Comparison of ENCODE assay signal across 18 cellular contexts in genomic region chr5:31598640-31599611, GRCh38. TPM values are rescaled to one million over a fixed set of nuclear protein-coding genes. Genes with fewer than 3 reads are reported as not detected.
"Had no signal": no experiment of that assay in that cellular context is flagged by ENCODE, and none has a peak within 500 bp of the region (broad histone marks: within the 10 kb centered on the region; RNA-seq: fewer than 3 reads in every experiment).

No MANE protein-coding gene starts in this region.

- DNase-seq: activated CD4-positive, alpha-beta T cell treated with anti-CD3 and anti-CD28 coated beads for 4 hours; activated CD8-positive, alpha-beta memory T cell treated with anti-CD3 and anti-CD28 coated beads, Interleukin-2, amount 50 U/mL, for 48 hours; activated CD8-positive, alpha-beta T cell treated with anti-CD3 and anti-CD28 coated beads for 36 hours; activated naive CD8-positive, alpha-beta T cell treated with anti-CD3 and anti-CD28 coated beads for 36 hours; body of pancreas; esophagus squamous epithelium; hippocampal formation; kidney; left ventricle myocardium inferior; mesenchymal stem cell; naive thymus-derived CD8-positive, alpha-beta T cell; sigmoid colon; spleen had no signal

- H3K27ac ChIP-seq: body of pancreas, esophagus squamous epithelium, left ventricle myocardium inferior, neutrophil, parathyroid adenoma, sigmoid colon, spleen, thoracic aorta had no signal

- FAIRE-seq: colon, kidney, urothelium cell line had no signal

- H3K4me3 Mint-ChIP-seq: activated CD8-positive, alpha-beta T cell treated with anti-CD3 and anti-CD28 coated beads for 36 hours; activated naive CD8-positive, alpha-beta T cell treated with anti-CD3 and anti-CD28 coated beads for 36 hours; naive thymus-derived CD8-positive, alpha-beta T cell had no signal

- H3K4me3 ChIP-seq: body of pancreas, esophagus squamous epithelium, left ventricle myocardium inferior, sigmoid colon, spleen, thoracic aorta had no signal

- H3K27me3 ChIP-seq: body of pancreas, neutrophil had no signal

- H3K79me2 ChIP-seq: parathyroid adenoma had no signal

- H3K36me3 Mint-ChIP-seq: activated naive CD8-positive, alpha-beta T cell treated with anti-CD3 and anti-CD28 coated beads for 36 hours; naive thymus-derived CD8-positive, alpha-beta T cell had no signal

- H3K27ac Mint-ChIP-seq: activated CD8-positive, alpha-beta T cell treated with anti-CD3 and anti-CD28 coated beads for 36 hours; activated naive CD8-positive, alpha-beta T cell treated with anti-CD3 and anti-CD28 coated beads for 36 hours; naive thymus-derived CD8-positive, alpha-beta T cell had no signal

- H3K9ac ChIP-seq: parathyroid adenoma had no signal

- ATAC-seq: activated CD8-positive, alpha-beta T cell treated with anti-CD3 and anti-CD28 coated beads for 36 hours; body of pancreas; naive thymus-derived CD8-positive, alpha-beta T cell had no signal

- H3K9me3 ChIP-seq: body of pancreas, esophagus squamous epithelium, left ventricle myocardium inferior, neutrophil, sigmoid colon, spleen, thoracic aorta had no signal

- H3K4me1 Mint-ChIP-seq: activated naive CD8-positive, alpha-beta T cell treated with anti-CD3 and anti-CD28 coated beads for 36 hours; naive thymus-derived CD8-positive, alpha-beta T cell had no signal

- H3K9me3 Mint-ChIP-seq: activated CD8-positive, alpha-beta T cell treated with anti-CD3 and anti-CD28 coated beads for 36 hours; activated naive CD8-positive, alpha-beta T cell treated with anti-CD3 and anti-CD28 coated beads for 36 hours; naive thymus-derived CD8-positive, alpha-beta T cell had no signal

- H3K36me3 ChIP-seq: esophagus squamous epithelium, left ventricle myocardium inferior, neutrophil, sigmoid colon, spleen, thoracic aorta had no signal

- H2AFZ ChIP-seq: parathyroid adenoma had no signal

- H3K4me1 ChIP-seq: body of pancreas, esophagus squamous epithelium, left ventricle myocardium inferior, parathyroid adenoma, sigmoid colon had no signal

RNA-seq across cellular contexts. Expression of gene PDZD2, which starts 40.0 kb away (rescaled TPM):
- total RNA-seq: activated CD8-positive, alpha-beta T cell treated with anti-CD3 and anti-CD28 coated beads for 36 hours had no signal
